Comparison of ENCODE assay signal across 11 cellular contexts in genomic region chr12:75917083-75917482, GRCh38.
A peak's percentile ranks its signal among the peaks of the same experiment; 100 is the strongest.
DNase-seq lines count a peak whose midpoint lies in the region; ATAC-seq and TF ChIP-seq lines count a peak whose summit lies in the region.
"Had no signal": no experiment of that assay in that cellular context is flagged by ENCODE, and none has a peak within 500 bp of the region (broad histone marks: within the 10 kb centered on the region; RNA-seq: fewer than 3 reads in every experiment).

No MANE protein-coding gene starts in this region.

- no peak overlapping the region for H3K4me3 Mint-ChIP-seq in activated T-helper 2 cell treated with anti-CD3 and anti-CD28 coated beads, Interferon-gamma antibody, Interleukin-2, Interleukin-4, amounts not matched to agents 10 μg/mL and 5 μg/mL and 100 μg/mL, durations not matched to agents 14 hours and 24 hours and 36 hours (ENCODE audit: low read depth)
- H3K4me3 Mint-ChIP-seq in activated CD8-positive, alpha-beta memory T cell treated with anti-CD3 and anti-CD28 coated beads, Interleukin-2, amount 10 ng/mL, durations not matched to agents 7 days and 5 days = no peak overlapping the region
- H3K4me3 Mint-ChIP-seq: H9 had no signal

- H3K27ac Mint-ChIP-seq in activated T-helper 2 cell treated with anti-CD3 and anti-CD28 coated beads, Interferon-gamma antibody, Interleukin-2, Interleukin-4, amounts not matched to agents 10 μg/mL and 5 μg/mL and 100 μg/mL, durations not matched to agents 14 hours and 24 hours and 36 hours = peak overlapping the region; percentile 23
- H3K27ac Mint-ChIP-seq in activated CD8-positive, alpha-beta memory T cell treated with anti-CD3 and anti-CD28 coated beads, Interleukin-2, amount 10 ng/mL, durations not matched to agents 7 days and 5 days = no peak overlapping the region
- H3K27ac Mint-ChIP-seq: H9 had no signal

- H3K9me3 Mint-ChIP-seq in activated T-helper 2 cell treated with anti-CD3 and anti-CD28 coated beads, Interferon-gamma antibody, Interleukin-2, Interleukin-4, amounts not matched to agents 10 μg/mL and 5 μg/mL and 100 μg/mL, durations not matched to agents 14 hours and 24 hours and 36 hours = no peaks in the 10 kb centered on the region
- H3K9me3 Mint-ChIP-seq in activated CD8-positive, alpha-beta memory T cell treated with anti-CD3 and anti-CD28 coated beads, Interleukin-2, amount 10 ng/mL, durations not matched to agents 7 days and 5 days (ENCODE audit: low read depth) = no peaks in the 10 kb centered on the region

- H3K4me1 Mint-ChIP-seq in activated T-helper 2 cell treated with anti-CD3 and anti-CD28 coated beads, Interferon-gamma antibody, Interleukin-2, Interleukin-4, amounts not matched to agents 10 μg/mL and 5 μg/mL and 100 μg/mL, durations not matched to agents 14 hours and 24 hours and 36 hours (ENCODE audit: low read depth) = peaks cover 35% of the 10 kb centered on the region
- peaks cover 16% of the 10 kb centered on the region for H3K4me1 Mint-ChIP-seq in activated CD8-positive, alpha-beta memory T cell treated with anti-CD3 and anti-CD28 coated beads, Interleukin-2, amount 10 ng/mL, durations not matched to agents 7 days and 5 days

- H3K27me3 Mint-ChIP-seq in activated T-helper 2 cell treated with anti-CD3 and anti-CD28 coated beads, Interferon-gamma antibody, Interleukin-2, Interleukin-4, amounts not matched to agents 10 μg/mL and 5 μg/mL and 100 μg/mL, durations not matched to agents 14 hours and 24 hours and 36 hours (ENCODE audit: low read depth) = no peaks in the 10 kb centered on the region
- no peaks in the 10 kb centered on the region for H3K27me3 Mint-ChIP-seq in activated CD8-positive, alpha-beta memory T cell treated with anti-CD3 and anti-CD28 coated beads, Interleukin-2, amount 10 ng/mL, durations not matched to agents 7 days and 5 days

- H3K36me3 Mint-ChIP-seq in activated T-helper 2 cell treated with anti-CD3 and anti-CD28 coated beads, Interferon-gamma antibody, Interleukin-2, Interleukin-4, amounts not matched to agents 10 μg/mL and 5 μg/mL and 100 μg/mL, durations not matched to agents 14 hours and 24 hours and 36 hours (ENCODE audit: low read depth) = no peaks in the 10 kb centered on the region
- H3K36me3 Mint-ChIP-seq in activated CD8-positive, alpha-beta memory T cell treated with anti-CD3 and anti-CD28 coated beads, Interleukin-2, amount 10 ng/mL, durations not matched to agents 7 days and 5 days = peaks cover 4% of the 10 kb centered on the region

- peaks cover 7% of the 10 kb centered on the region for H3K4me1 ChIP-seq in BE2C
- H3K4me1 ChIP-seq: esophagus squamous epithelium had no signal

- CTCF ChIA-PET in activated CD8-positive, alpha-beta memory T cell treated with anti-CD3 and anti-CD28 coated beads, Interleukin-2, amount 10 ng/mL, durations not matched to agents 7 days and 5 days (lab: Charles Lee) = no interaction called here

- TF ChIP-seq CTCF in BE2C (IDR thresholded peaks at IDR 0.05; ENCODE audit: low read depth, low read length) = no peak

- intact Hi-C loops in activated T-helper 2 cell treated with anti-CD3 and anti-CD28 coated beads, Interferon-gamma antibody, Interleukin-2, Interleukin-4, amounts not matched to agents 10 μg/mL and 5 μg/mL and 100 μg/mL, durations not matched to agents 14 hours and 24 hours and 36 hours (cut with micrococcal nuclease) = no loop called here

- DNase-seq in activated T-helper 2 cell treated with anti-CD3 and anti-CD28 coated beads, Interferon-gamma antibody, Interleukin-2, Interleukin-4, amounts not matched to agents 10 μg/mL and 5 μg/mL and 100 μg/mL, durations not matched to agents 14 hours and 24 hours and 36 hours (ENCODE audit: low spot score) = no peak
- DNase-seq in NCI-H187 treated with DMSO at 0.1 percent for 48 hours (lab: John Stamatoyannopoulos, UW) = no peak
- DNase-seq in BE2C = no peak
- no peak for DNase-seq in activated CD8-positive, alpha-beta memory T cell treated with anti-CD3 and anti-CD28 coated beads, Interleukin-2, amount 10 ng/mL, durations not matched to agents 7 days and 5 days
- DNase-seq: esophagus squamous epithelium, H9, NCI-H1436 treated with DMSO at 0.1 percent for 48 hours had no signal

- H3K4me3 ChIP-seq in BE2C (ENCODE audit: low read depth, low read length) = no peak overlapping the region
- H3K4me3 ChIP-seq: esophagus squamous epithelium had no signal

- H3K9me3 ChIP-seq in BE2C = no peaks in the 10 kb centered on the region
- H3K9me3 ChIP-seq: esophagus squamous epithelium had no signal

- ATAC-seq in GM18511 (IDR thresholded peaks at IDR 0.05; ENCODE audit: unreplicated experiment) (peak; percentile 89), GM21447 (IDR thresholded peaks at IDR 0.05; ENCODE audit: unreplicated experiment) (peak; percentile 75), HG03460 (IDR thresholded peaks at IDR 0.05; ENCODE audit: unreplicated experiment) (peak; percentile 72), esophagus mucosa (no peak)
- no peak for ATAC-seq in activated CD8-positive, alpha-beta memory T cell treated with anti-CD3 and anti-CD28 coated beads, Interleukin-2, amount 10 ng/mL, durations not matched to agents 7 days and 5 days

- H3K36me3 ChIP-seq in BE2C = no peaks in the 10 kb centered on the region
- H3K36me3 ChIP-seq: esophagus squamous epithelium had no signal

- no peaks in the 10 kb centered on the region for H3K27me3 ChIP-seq in BE2C
- H3K27me3 ChIP-seq: esophagus squamous epithelium had no signal

Comparison
In these comparisons a context has a peak if more than half of its experiments do, and no peak if none do; other contexts are left out.
1. ATAC-seq: peak in GM18511 (single experiment), GM21447 (single experiment) and HG03460 (single experiment); none in esophagus mucosa (single experiment) and activated CD8-positive, alpha-beta memory T cell treated with anti-CD3 and anti-CD28 coated beads, Interleukin-2, amount 10 ng/mL, durations not matched to agents 7 days and 5 days (single experiment).